Comparison of ENCODE assay signal across 1 cellular context in genomic region chr14:49594347-49595089, GRCh38.
A peak's percentile ranks its signal among the peaks of the same experiment; 100 is the strongest.
TF ChIP-seq lines count a peak whose summit lies in the region.

No MANE protein-coding gene starts in this region.

TF ChIP-seq in K562, 482 proteins besides CTCF, POLR2A, EP300 and RAD21 (continued from another document):
- TF ChIP-seq GMEB1 (CRISPR knock-in tag; IDR thresholded peaks at IDR 0.05) (no peak), RBBP5 (IDR thresholded peaks at IDR 0.05; ENCODE audit: borderline replicate concordance, insufficient read depth, low read length, poor library complexity, severe bottlenecking) (no peak), XRCC3 (IDR thresholded peaks at IDR 0.05) (no peak), ELK1 (CRISPR knock-in tag; IDR thresholded peaks at IDR 0.05) (no peak), SAFB2 (IDR thresholded peaks at IDR 0.05; ENCODE audit: borderline replicate concordance, low read depth, low read length, severe bottlenecking) (no peak), CREM (IDR thresholded peaks at IDR 0.05; ENCODE audit: low read depth) (0 out of 2 replicates have a peak, but pooled peaks have one; percentile 18), KLF13 (tag; IDR thresholded peaks at IDR 0.05; ENCODE audit: borderline replicate concordance, low read depth) (no peak), U2AF2 (optimal IDR thresholded peaks at IDR 0.05; ENCODE audit: low read depth, low read length) (no peak), CBFA2T3 (IDR thresholded peaks at IDR 0.05) (peak; percentile 89), PKNOX1 (IDR thresholded peaks at IDR 0.05) (peak; percentile 61), PRMT5 (CRISPR knock-in tag; IDR thresholded peaks at IDR 0.05) (no peak), NEUROD1 (IDR thresholded peaks at IDR 0.05; ENCODE audit: borderline replicate concordance, low read depth, low read length, partially characterized antibody) (no peak), MECOM (CRISPR knock-in tag; IDR thresholded peaks at IDR 0.05) (peak; percentile 88), NFIX (CRISPR knock-in tag; IDR thresholded peaks at IDR 0.05; ENCODE audit: low read depth) (no peak), NELFE (IDR thresholded peaks at IDR 0.05; ENCODE audit: insufficient read depth, insufficient read length) (no peak), EGR1 (conservative IDR thresholded peaks at IDR 0.05) (no peak), RHOXF2B (CRISPR knock-in tag; conservative IDR thresholded peaks at IDR 0.05) (no peak), RBM15 (IDR thresholded peaks at IDR 0.05; ENCODE audit: insufficient read depth, low read length) (no peak), ADNP (tag; IDR thresholded peaks at IDR 0.05) (no peak), NBN (IDR thresholded peaks at IDR 0.05; ENCODE audit: low read depth) (no peak; the same call in 1 of the 2 replicates), ELF4 (CRISPR knock-in tag; IDR thresholded peaks at IDR 0.05) (no peak), COPS2 (conservative IDR thresholded peaks at IDR 0.05) (no peak), KLF6 (CRISPR knock-in tag; IDR thresholded peaks at IDR 0.05; ENCODE audit: borderline replicate concordance) (no peak), TAF1 (IDR thresholded peaks at IDR 0.05; ENCODE audit: control insufficient read depth, extremely low read depth, insufficient read depth, low read length, severe bottlenecking) (no peak), ZSCAN32 (CRISPR knock-in tag; IDR thresholded peaks at IDR 0.05) (no peak), TEAD4 (IDR thresholded peaks at IDR 0.05; ENCODE audit: low read length) (peak; percentile 78), TEAD4 (CRISPR knock-in tag; IDR thresholded peaks at IDR 0.05; ENCODE audit: borderline replicate concordance) (no peak), ZBTB40 (IDR thresholded peaks at IDR 0.05) (peak; percentile 56; the same call in 1 of the 2 replicates), ZBTB40 (CRISPR knock-in tag; IDR thresholded peaks at IDR 0.05) (no peak), RAD51 (IDR thresholded peaks at IDR 0.05; ENCODE audit: borderline replicate concordance, low read depth) (no peak), RERE (CRISPR knock-in tag; IDR thresholded peaks at IDR 0.05; ENCODE audit: borderline replicate concordance) (no peak), MCM3 (IDR thresholded peaks at IDR 0.05) (no peak), NCOA1 (IDR thresholded peaks at IDR 0.05; ENCODE audit: low read depth) (no peak), SMARCA4 (IDR thresholded peaks at IDR 0.05) (peak; percentile 78), ZNF699 (CRISPR knock-in tag; IDR thresholded peaks at IDR 0.05; ENCODE audit: insufficient replicate concordance) (no peak), JUNB (CRISPR knock-in tag; conservative IDR thresholded peaks at IDR 0.05) (no peak), IRF9 (tag; IDR thresholded peaks at IDR 0.05) (no peak), GATAD2A (IDR thresholded peaks at IDR 0.05) (no peak), ZNF23 (CRISPR knock-in tag; IDR thresholded peaks at IDR 0.05) (no peak), HNRNPLL (IDR thresholded peaks at IDR 0.05; ENCODE audit: low read depth, low read length, poor library complexity, severe bottlenecking) (no peak), LEF1 (IDR thresholded peaks at IDR 0.05) (0 out of 2 replicates have a peak, but pooled peaks have one; percentile 30), ARNT (IDR thresholded peaks at IDR 0.05) (0 out of 4 replicates have a peak, but pooled peaks of 1 of the 2 experiments have one; percentile 37), EZH2 (IDR thresholded peaks at IDR 0.05; ENCODE audit: borderline replicate concordance, low read depth, low read length) (no peak), STAT5A (IDR thresholded peaks at IDR 0.05; ENCODE audit: borderline replicate concordance, low read length) (peak; percentile 34), ZNF551 (CRISPR knock-in tag; IDR thresholded peaks at IDR 0.05) (no peak), E2F3 (CRISPR knock-in tag; IDR thresholded peaks at IDR 0.05) (no peak), ZC3H8 (IDR thresholded peaks at IDR 0.05) (no peak), GTF2E2 (tag; IDR thresholded peaks at IDR 0.05) (no peak), ATF7 (IDR thresholded peaks at IDR 0.05) (peak; percentile 39; the same call in 1 of the 2 replicates), RCOR1 (IDR thresholded peaks at IDR 0.05; ENCODE audit: borderline replicate concordance in 1 of 2, low read depth in 2 of 2, low read length in 2 of 2) (0 out of 4 replicates have a peak, but pooled peaks of 1 of the 2 experiments have one; percentile 7), ZNF780A (CRISPR knock-in tag; IDR thresholded peaks at IDR 0.05) (no peak)
